Comparison of ENCODE assay signal across 23 cellular contexts in genomic region chr5:98433022-98433421, GRCh38.
DNase-seq lines count a peak whose midpoint lies in the region; ATAC-seq, FAIRE-seq and TF ChIP-seq lines count a peak whose summit lies in the region.
"Had no signal": no experiment of that assay in that cellular context is flagged by ENCODE, and none has a peak within 500 bp of the region (broad histone marks: within the 10 kb centered on the region; RNA-seq: fewer than 3 reads in every experiment).

No MANE protein-coding gene starts in this region.

- no peak overlapping the region for H2AK5ac ChIP-seq in H1 (ENCODE audit: low read depth, low read length)

- H2BK15ac ChIP-seq in H1 (ENCODE audit: low read length), result no peak overlapping the region

- no peak for TF ChIP-seq EP300 in H1 (IDR thresholded peaks at IDR 0.05; ENCODE audit: borderline replicate concordance in 1 of 2, low read depth in 2 of 2, low read length in 2 of 2)

- H3K27ac ChIP-seq in H1 (ENCODE audit: low read depth, low read length), result no peak overlapping the region
- H3K27ac ChIP-seq in iPS-18a (ENCODE audit: low read length), result no peak overlapping the region
- H3K27ac ChIP-seq in stomach smooth muscle (ENCODE audit: low read length), result peak overlapping the region; percentile 31
- H3K27ac ChIP-seq in MM.1S (ENCODE audit: low read length), result no peak overlapping the region
- H3K27ac ChIP-seq: 22Rv1 had no signal

- peaks cover 10 to 15% of the 10 kb centered on the region in 2 experiments; a peak in 2 of 4 replicates for H3K9me3 ChIP-seq in H1 (ENCODE audit: insufficient read depth in 2 of 2, low read depth in 1 of 2, low read length in 1 of 2)
- peaks cover 11% of the 10 kb centered on the region for H3K9me3 ChIP-seq in iPS-18a (ENCODE audit: control insufficient read depth, low read depth, low read length)
- H3K9me3 ChIP-seq in stomach smooth muscle (ENCODE audit: control insufficient read depth in 2 of 2, low read length in 2 of 2), result peaks cover 2 to 12% of the 10 kb centered on the region in 2 donors
- H3K9me3 ChIP-seq in MM.1S (replicated peaks; ENCODE audit: insufficient read depth, low read length), result no peaks in the 10 kb centered on the region
- H3K9me3 ChIP-seq: BE2C, Caco-2 had no signal

- no peak overlapping the region; the same call in 1 of the 2 replicates for H2BK5ac ChIP-seq in H1 (ENCODE audit: low read depth, low read length)

- no peak overlapping the region for H3K23ac ChIP-seq in H1 (ENCODE audit: insufficient read length)

- H4K8ac ChIP-seq in H1 (ENCODE audit: extremely low read depth, insufficient read depth, low read length), result no peak overlapping the region

- TF ChIP-seq RAD21 in H1 (IDR thresholded peaks at IDR 0.05 in 1 of 2, conservative IDR thresholded peaks at IDR 0.05 in 1 of 2; ENCODE audit: low read depth in 2 of 2, low read length in 2 of 2), result no peak

- H3K9ac ChIP-seq in H1 (replicated peaks in 1 of 4; ENCODE audit: extremely low read depth in 1 of 4, low read depth in 3 of 4, low read length in 3 of 4), result no peak overlapping the region
- H3K9ac ChIP-seq in iPS-18a (ENCODE audit: low read length), result no peak overlapping the region
- H3K9ac ChIP-seq in stomach smooth muscle (ENCODE audit: low read length in 2 of 2), result no peak overlapping the region
- H3K9ac ChIP-seq in MM.1S (ENCODE audit: low read length), result no peak overlapping the region

- no peak overlapping the region for H3K4ac ChIP-seq in H1 (replicated peaks; ENCODE audit: insufficient read length, low read depth, low read length)

- H3K56ac ChIP-seq in H1 (replicated peaks; ENCODE audit: insufficient read length, low read depth, low read length), result no peak overlapping the region

- DNase-seq in Right ventricle myocardium superior (no peak), left cardiac atrium (no peak), H1 (ENCODE audit: low read depth in 1 of 2, low spot score in 2 of 2) (no peak), MM.1S (no peak)
- DNase-seq: BE2C; Caco-2; CD4-positive, CD25-positive, alpha-beta regulatory T cell; GDM1; HFFc6; Kasumi-1; MG63; NCI-H1092 treated with DMSO at 0.1 percent for 48 hours; NCI-H146; NCI-H2029 treated with DMSO at 0.1 percent for 48 hours; NCI-H2171; NCI-H446 treated with DMSO at 0.1 percent for 48 hours had no signal

- peaks cover 2% of the 10 kb centered on the region; the same call in 1 of the 2 replicates for H3K23me2 ChIP-seq in H1 (ENCODE audit: low read depth, low read length)

- H4K5ac ChIP-seq in H1 (ENCODE audit: insufficient read length, low read depth, low read length), result peak overlapping the region; percentile 3

- H3K27me3 ChIP-seq in H1 (replicated peaks in 1 of 4; ENCODE audit: control insufficient read depth in 3 of 4, extremely low read depth in 1 of 4, insufficient read depth in 3 of 4, low read length in 3 of 4) (no peaks in the 10 kb centered on the region), iPS-18a (ENCODE audit: control insufficient read depth, insufficient read depth, low read length) (no peaks in the 10 kb centered on the region), stomach smooth muscle (ENCODE audit: control insufficient read depth in 1 of 2, insufficient read depth in 2 of 2, low read length in 2 of 2) (no peaks in the 10 kb centered on the region), MM.1S (replicated peaks; ENCODE audit: insufficient read depth, low read length) (peaks cover 18% of the 10 kb centered on the region)
- H3K27me3 ChIP-seq: BE2C, MG63 had no signal

- H3K36me3 ChIP-seq in H1 (ENCODE audit: control insufficient read depth in 2 of 4, insufficient read depth in 4 of 4, low read length in 3 of 4), result no peaks in the 10 kb centered on the region; a peak in 1 of 8 replicates
- no peaks in the 10 kb centered on the region for H3K36me3 ChIP-seq in iPS-18a (ENCODE audit: control insufficient read depth, low read depth, low read length)
- no peaks in the 10 kb centered on the region for H3K36me3 ChIP-seq in stomach smooth muscle (ENCODE audit: control insufficient read depth in 2 of 2, insufficient read depth in 2 of 2, low read length in 2 of 2)
- no peaks in the 10 kb centered on the region for H3K36me3 ChIP-seq in MM.1S (replicated peaks; ENCODE audit: insufficient read depth, low read length)
- H3K36me3 ChIP-seq: BE2C, MG63 had no signal

- H3K4me1 ChIP-seq in H1 (replicated peaks in 1 of 4; ENCODE audit: control insufficient read depth in 3 of 4, insufficient read depth in 4 of 4, low read length in 3 of 4) (peaks cover 5 to 17% (median 8%) of the 10 kb centered on the region in 4 experiments; a peak in 6 of 7 replicates), iPS-18a (ENCODE audit: control insufficient read depth, low read depth, low read length) (peaks cover 12% of the 10 kb centered on the region), stomach smooth muscle (ENCODE audit: control insufficient read depth, insufficient read depth, low read length) (peaks cover 4% of the 10 kb centered on the region), MM.1S (ENCODE audit: low read length) (peaks cover 13% of the 10 kb centered on the region)
- H3K4me1 ChIP-seq: BE2C, Caco-2 had no signal

- ATAC-seq in Right ventricle myocardium superior (ENCODE audit: poor library complexity) (peak; percentile 36), left cardiac atrium (no peak), HG03159 (IDR thresholded peaks at IDR 0.05; ENCODE audit: unreplicated experiment) (no peak), GM21786 (IDR thresholded peaks at IDR 0.05; ENCODE audit: unreplicated experiment) (no peak)
- ATAC-seq: Right ventricle myocardium inferior had no signal

- TF ChIP-seq CTCF in H1 (IDR thresholded peaks at IDR 0.05; ENCODE audit: control extremely low read depth in 1 of 3, insufficient read depth in 1 of 3, low read depth in 1 of 3, low read length in 3 of 3) (no peak), MM.1S (IDR thresholded peaks at IDR 0.05; ENCODE audit: low read length) (no peak)

- H3K79me2 ChIP-seq in H1 (ENCODE audit: control insufficient read depth in 1 of 2, insufficient read depth in 2 of 2, low read length in 2 of 2) (no peaks in the 10 kb centered on the region), MM.1S (ENCODE audit: low read length) (no peaks in the 10 kb centered on the region)

- H3K4me2 ChIP-seq in H1 (ENCODE audit: insufficient read depth in 1 of 2, low read depth in 2 of 2, low read length in 2 of 2), result peak overlapping the region; percentile 55 to 67; a peak in 3 of 4 replicates
- H3K4me2 ChIP-seq in MM.1S (ENCODE audit: low read depth, low read length), result no peak overlapping the region

- H2BK12ac ChIP-seq in H1 (ENCODE audit: low read depth, low read length), result no peak overlapping the region

- no peak overlapping the region for H3K14ac ChIP-seq in H1 (ENCODE audit: insufficient read length)

- H3K9me2 ChIP-seq in MM.1S (replicated peaks; ENCODE audit: insufficient read depth, low read length), result no peaks in the 10 kb centered on the region

- no peaks in the 10 kb centered on the region; the same call in 1 of the 2 replicates for H3F3A ChIP-seq in MM.1S (ENCODE audit: insufficient read depth, low read length)

- intact Hi-C loops in Right ventricle myocardium superior (cut with DNase I), result no loop called here
- intact Hi-C loops in left cardiac atrium (cut with DNase I), result no loop called here

- H2AFZ ChIP-seq in H1 (ENCODE audit: low read length) (no peak overlapping the region), MM.1S (ENCODE audit: low read length) (no peak overlapping the region)

- H2BK120ac ChIP-seq in H1 (replicated peaks; ENCODE audit: low read depth, low read length), result peak overlapping the region; percentile 16

- CTCF ChIA-PET in H1 (lab: Charles Lee; ENCODE audit: partially characterized antibody), result interaction anchor here (1.4 to 3.4 kb wide), 4 partner anchors 15 to 337 kb away, joined by 4 to 16 read pairs (median 6); no protein-coding TSS in a partner anchor

- WGBS in H1 (ENCODE audit: extremely low coverage in 1 of 2, insufficient coverage in 1 of 2, insufficient read length in 1 of 2, insufficient replicate concordance in 2 of 2, low coverage in 1 of 2, low lambda C conversion rate in 2 of 2, missing lambda C conversion rate in 1 of 2), 2 experiments, result 47% methylated on average over 2 of the region's 2 CpGs; no CpG with 5 or more reads in 1 of the 2 experiments

- H3K79me1 ChIP-seq in H1 (ENCODE audit: low read depth, low read length), result no peaks in the 10 kb centered on the region

- H3K18ac ChIP-seq in H1 (ENCODE audit: extremely low read depth, low read length), result no peak overlapping the region; the same call in 1 of the 2 replicates

- TF ChIP-seq POLR2A in H1 (IDR thresholded peaks at IDR 0.05; ENCODE audit: control extremely low read depth in 1 of 2, low read depth in 2 of 2, low read length in 2 of 2), result no peak

- no peak overlapping the region for H4K91ac ChIP-seq in H1 (replicated peaks; ENCODE audit: insufficient read length, low read length)

- no peak for FAIRE-seq in H1 (lab: Jason Lieb, UNC)
- FAIRE-seq: RCC 7860 had no signal

- no peaks in the 10 kb centered on the region for H4K20me1 ChIP-seq in H1 (replicated peaks in 1 of 2; ENCODE audit: control insufficient read depth in 1 of 2, insufficient read depth in 2 of 2, low read length in 2 of 2)
- no peaks in the 10 kb centered on the region for H4K20me1 ChIP-seq in MM.1S (ENCODE audit: insufficient read depth, low read length)

- no peak overlapping the region for H2BK20ac ChIP-seq in H1 (ENCODE audit: low read length)

- peak overlapping the region in 1 of 4 experiments; percentile 36; a peak in 1 of 8 replicates for H3K4me3 ChIP-seq in H1 (ENCODE audit: extremely low read depth in 1 of 4, insufficient read depth in 2 of 4, low read depth in 3 of 4, low read length in 4 of 4)
- peak overlapping the region; percentile 30 for H3K4me3 ChIP-seq in iPS-18a (ENCODE audit: low read length)
- no peak overlapping the region for H3K4me3 ChIP-seq in stomach smooth muscle (ENCODE audit: low read length in 2 of 2)
- H3K4me3 ChIP-seq in MM.1S (ENCODE audit: low read length), result no peak overlapping the region
- H3K4me3 ChIP-seq: MG63 had no signal

- POLR2A ChIA-PET in H1 (lab: Charles Lee; ENCODE audit: partially characterized antibody), result no interaction called here

TF ChIP-seq in H1, 55 proteins besides CTCF, POLR2A, EP300 and RAD21 (continues in another document):
- TF ChIP-seq NRF1 (IDR thresholded peaks at IDR 0.05; ENCODE audit: low read depth, low read length) (no peak), GTF2F1 (IDR thresholded peaks at IDR 0.05; ENCODE audit: borderline replicate concordance, low read depth, low read length) (no peak), BCL11A (IDR thresholded peaks at IDR 0.05; ENCODE audit: low read depth in 2 of 2, low read length in 2 of 2) (no peak), FOSL1 (IDR thresholded peaks at IDR 0.05; ENCODE audit: insufficient read depth, low read depth, low read length) (no peak), TEAD4 (IDR thresholded peaks at IDR 0.05; ENCODE audit: low read depth, low read length) (no peak), E2F6 (IDR thresholded peaks at IDR 0.05) (no peak)
